Comparison of ENCODE assay signal across 10 cellular contexts in the genomic region with DNA sequence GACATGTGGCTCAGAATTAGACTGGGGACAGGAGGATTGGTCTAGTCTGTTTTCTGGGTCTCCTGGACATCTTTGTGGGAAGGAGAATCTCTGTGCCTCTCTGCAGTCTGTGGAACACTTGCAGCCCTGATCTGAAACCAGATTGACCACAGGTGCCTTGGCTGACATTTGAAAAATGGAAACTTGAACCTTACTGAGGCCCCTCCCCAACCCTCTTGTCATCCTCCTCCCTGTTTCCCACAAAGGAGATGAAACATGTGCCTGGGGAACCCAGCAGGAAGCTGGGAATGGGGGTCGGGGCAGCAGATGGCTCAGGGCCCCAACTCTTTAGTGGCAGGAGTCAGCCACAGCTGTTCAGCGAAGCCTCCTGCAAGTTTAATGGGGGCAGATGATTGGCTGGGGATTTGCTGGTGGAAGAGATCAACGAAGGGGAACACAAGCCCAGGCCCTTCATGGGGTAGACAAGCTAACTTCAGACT. TPM values are rescaled to one million over a fixed set of nuclear protein-coding genes. Genes with fewer than 3 reads are reported as not detected.
DNase-seq lines count a peak whose midpoint lies in the region; ATAC-seq and TF ChIP-seq lines count a peak whose summit lies in the region.
"Had no signal": no experiment of that assay in that cellular context is flagged by ENCODE, and none has a peak within 500 bp of the region (broad histone marks: within the 10 kb centered on the region; RNA-seq: fewer than 3 reads in every experiment).

No MANE protein-coding gene starts in this region.

- DNase-seq in NCI-H82 treated with DMSO at 0.1 percent for 48 hours (lab: John Stamatoyannopoulos, UW; ENCODE audit: unreplicated experiment) (peak; percentile 30), sigmoid colon (peak; percentile 6), suprapubic skin (ENCODE audit: low spot score in 2 of 2) (no peak), caudate nucleus (lab: John Stamatoyannopoulos, UW) (no peak), medulla oblongata (ENCODE audit: extremely low spot score) (no peak)
- DNase-seq: stimulated activated CD4-positive, alpha-beta T cell treated with anti-CD3 and anti-CD28 coated beads, Interleukin-1b, Interleukin-23, amount 100 ng/mL, for 48 hours had no signal

- peak; percentile 71 for ATAC-seq in GM19438 (IDR thresholded peaks at IDR 0.05; ENCODE audit: low read depth, unreplicated experiment)
- peak; percentile 78 for ATAC-seq in HG02885 (IDR thresholded peaks at IDR 0.05; ENCODE audit: poor library complexity, unreplicated experiment)

- H3K27ac ChIP-seq in sigmoid colon (no peak overlapping the region), suprapubic skin (no peak overlapping the region), caudate nucleus (ENCODE audit: low read depth, low read length) (no peak overlapping the region)
- H3K27ac ChIP-seq: foreskin keratinocyte had no signal

- H3K9me3 ChIP-seq in sigmoid colon (no peaks in the 10 kb centered on the region), suprapubic skin (no peaks in the 10 kb centered on the region)
- H3K9me3 ChIP-seq: Caco-2 had no signal

- TF ChIP-seq CTCF in sigmoid colon (IDR thresholded peaks at IDR 0.05) (no peak), suprapubic skin (IDR thresholded peaks at IDR 0.05) (no peak)

- no peak for TF ChIP-seq EP300 in sigmoid colon (IDR thresholded peaks at IDR 0.05)
- no peak for TF ChIP-seq EP300 in suprapubic skin (IDR thresholded peaks at IDR 0.05)

- 62 to 75% methylated on average over 3 of the region's 3 CpGs for WGBS in sigmoid colon, 2 donors
- 73% methylated on average over 3 of the region's 3 CpGs for WGBS in suprapubic skin

- no peaks in the 10 kb centered on the region for H3K27me3 ChIP-seq in sigmoid colon
- no peaks in the 10 kb centered on the region for H3K27me3 ChIP-seq in suprapubic skin

- H3K4me1 ChIP-seq in sigmoid colon (no peaks in the 10 kb centered on the region), suprapubic skin (no peaks in the 10 kb centered on the region)
- H3K4me1 ChIP-seq: Caco-2, foreskin keratinocyte had no signal

- H3K4me3 ChIP-seq in sigmoid colon: no peak overlapping the region
- no peak overlapping the region for H3K4me3 ChIP-seq in suprapubic skin

- H3K36me3 ChIP-seq in sigmoid colon (no peaks in the 10 kb centered on the region), suprapubic skin (no peaks in the 10 kb centered on the region)

- intact Hi-C loops in sigmoid colon (cut with DNase I): no loop called here

- TF ChIP-seq POLR2A in sigmoid colon (IDR thresholded peaks at IDR 0.05) (no peak), suprapubic skin (IDR thresholded peaks at IDR 0.05) (no peak)

RNA-seq across cellular contexts. Expression of a gene that starts 18.1 kb away (rescaled TPM):
- total RNA-seq in sigmoid colon: 1 to 10 TPM in 2 of 4 donors, under 1 TPM in 2; 0.16 to 2.1 (median 0.83) TPM
- under 1 TPM; under 0.01 to 0.86 (median 0.23) TPM for polyA plus RNA-seq in sigmoid colon
- under 1 TPM in 2 of 4 donors, not detected in 2; 0.32 to 0.36 TPM for total RNA-seq in suprapubic skin

RNA-seq across cellular contexts. Expression of a gene that starts 47.2 kb away (rescaled TPM):
- total RNA-seq in sigmoid colon: 10 to 100 TPM; 37.9 to 57.8 (median 44.8) TPM
- polyA plus RNA-seq in sigmoid colon: 10 to 100 TPM; 10.8 to 13.4 (median 12.9) TPM
- total RNA-seq in suprapubic skin: 100 to 1,000 TPM in 1 of 4 donors, 10 to 100 TPM in 3; 27.9 to 116 (median 36.0) TPM

Comparison
In these comparisons a context has a peak if more than half of its experiments do, and no peak if none do; other contexts are left out.
1. DNase-seq: peak in NCI-H82 treated with DMSO at 0.1 percent for 48 hours (single experiment) and sigmoid colon (single experiment); none in suprapubic skin (0 of 2), caudate nucleus (0 of 61) and medulla oblongata (single experiment).